ENCODE assay signal across 17 cellular contexts in the genomic region with DNA sequence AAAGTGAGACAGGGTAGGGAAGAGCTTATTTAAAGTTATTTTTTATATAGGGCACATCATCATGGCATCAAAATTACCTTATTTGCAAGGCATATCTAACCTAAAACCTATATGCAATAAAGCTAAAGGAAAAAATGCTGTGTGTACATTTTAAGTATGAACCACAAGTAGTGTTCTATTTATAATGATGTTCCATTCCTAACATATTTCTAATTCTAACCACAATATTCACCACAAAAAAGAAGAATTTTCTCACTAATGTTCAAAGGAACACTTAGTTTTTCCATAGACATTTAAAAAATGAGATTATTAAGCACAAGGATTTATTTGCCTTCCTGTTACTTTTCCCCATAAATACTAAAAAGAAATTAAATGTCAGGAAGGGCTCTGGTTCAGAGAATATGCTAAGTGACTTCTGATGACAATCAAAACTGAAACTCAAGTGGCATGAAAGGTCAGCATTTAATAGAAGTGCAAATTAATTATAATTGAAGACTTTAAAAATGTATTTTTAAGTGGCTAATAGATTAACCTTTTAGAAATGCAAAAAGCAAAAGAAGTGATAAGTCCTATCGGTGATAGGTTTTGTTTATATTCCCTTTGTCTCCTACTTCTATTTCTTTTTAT. TPM values are rescaled to one million over a fixed set of nuclear protein-coding genes. Genes with fewer than 3 reads are reported as not detected.
DNase-seq lines count a peak whose midpoint lies in the region; ATAC-seq and TF ChIP-seq lines count a peak whose summit lies in the region.
"Had no signal": no experiment of that assay in that cellular context is flagged by ENCODE, and none has a peak within 500 bp of the region (broad histone marks: within the 10 kb centered on the region; RNA-seq: fewer than 3 reads in every experiment).

No MANE protein-coding gene starts in this region.

- whole genome bisulfite sequencing in smooth muscle cell (ENCODE audit: low lambda C conversion rate) = 82% methylated on average over 1 of the region's 1 CpG

- H3K4me3 Mint-ChIP-seq in chondrocyte (ENCODE audit: unreplicated experiment) = no peak overlapping the region
- no peak overlapping the region for H3K4me3 Mint-ChIP-seq in activated naive CD8-positive, alpha-beta T cell treated with anti-CD3 and anti-CD28 coated beads, Interleukin-2, amount 50 U/mL, for 24 hours

- no peak overlapping the region for H3K9ac ChIP-seq in smooth muscle cell (ENCODE audit: low read depth)

- TF ChIP-seq CTCF in chondrocyte (IDR thresholded peaks at IDR 0.05) = no peak
- TF ChIP-seq CTCF in smooth muscle cell (IDR thresholded peaks at IDR 0.05; ENCODE audit: borderline replicate concordance, insufficient read depth, poor library complexity, severe bottlenecking) = no peak

- no peaks in the 10 kb centered on the region for H3K27me3 Mint-ChIP-seq in chondrocyte (ENCODE audit: low read depth)
- peaks cover 3% of the 10 kb centered on the region for H3K27me3 Mint-ChIP-seq in activated naive CD8-positive, alpha-beta T cell treated with anti-CD3 and anti-CD28 coated beads, Interleukin-2, amount 50 U/mL, for 24 hours

- H2AFZ ChIP-seq in smooth muscle cell (ENCODE audit: low read depth) = no peak overlapping the region

- DNase-seq in chondrocyte (ENCODE audit: low spot score) (no peak), smooth muscle cell (lab: John Stamatoyannopoulos, UW; ENCODE audit: unreplicated experiment) (no peak), AG20443 (ENCODE audit: low spot score) (no peak)
- no peak for DNase-seq in activated naive CD8-positive, alpha-beta T cell treated with anti-CD3 and anti-CD28 coated beads, Interleukin-2, amount 50 U/mL, for 24 hours
- DNase-seq: activated CD4-positive, alpha-beta T cell treated with anti-CD3 and anti-CD28 coated beads, Interleukin-2, amount 50 U/mL, for 1 hour; activated naive CD4-positive, alpha-beta T cell treated with Interleukin-2 at 50 U/mL for 16 hours; activated T-cell treated with anti-CD3 and anti-CD28 coated beads for 4 hours; esophagus squamous epithelium; Karpas-422; left cardiac atrium; NCI-H2171; NCI-H82; stimulated activated naive CD4-positive, alpha-beta T cell treated with Interleukin-2 at 50 U/mL for 16 hours had no signal

- H3K27ac Mint-ChIP-seq in chondrocyte (ENCODE audit: unreplicated experiment) = peak overlapping the region; percentile 69
- H3K27ac Mint-ChIP-seq in activated naive CD8-positive, alpha-beta T cell treated with anti-CD3 and anti-CD28 coated beads, Interleukin-2, amount 50 U/mL, for 24 hours = no peak overlapping the region

- H3K4me1 ChIP-seq in smooth muscle cell (ENCODE audit: low read depth) = peaks cover 37% of the 10 kb centered on the region
- H3K4me1 ChIP-seq: esophagus squamous epithelium had no signal

- H3K9me3 Mint-ChIP-seq in chondrocyte (ENCODE audit: low read depth) = no peaks in the 10 kb centered on the region
- no peaks in the 10 kb centered on the region for H3K9me3 Mint-ChIP-seq in activated naive CD8-positive, alpha-beta T cell treated with anti-CD3 and anti-CD28 coated beads, Interleukin-2, amount 50 U/mL, for 24 hours

- no peaks in the 10 kb centered on the region for H3K27me3 ChIP-seq in smooth muscle cell (ENCODE audit: low read depth)
- H3K27me3 ChIP-seq: esophagus squamous epithelium, tibial nerve had no signal

- H3K36me3 Mint-ChIP-seq in chondrocyte (ENCODE audit: low read depth) = no peaks in the 10 kb centered on the region
- no peaks in the 10 kb centered on the region for H3K36me3 Mint-ChIP-seq in activated naive CD8-positive, alpha-beta T cell treated with anti-CD3 and anti-CD28 coated beads, Interleukin-2, amount 50 U/mL, for 24 hours (ENCODE audit: low read depth)

- ATAC-seq in GM18909 (IDR thresholded peaks at IDR 0.05; ENCODE audit: poor library complexity, unreplicated experiment) (peak; percentile 48), HG03457 (IDR thresholded peaks at IDR 0.05; ENCODE audit: unreplicated experiment) (peak; percentile 73), HG02973 (IDR thresholded peaks at IDR 0.05; ENCODE audit: unreplicated experiment) (no peak)
- no peak for ATAC-seq in activated naive CD8-positive, alpha-beta T cell treated with anti-CD3 and anti-CD28 coated beads, Interleukin-2, amount 50 U/mL, for 24 hours
- ATAC-seq: left cardiac atrium had no signal

- H3K79me2 ChIP-seq in smooth muscle cell (ENCODE audit: low read depth) = no peaks in the 10 kb centered on the region

- no peaks in the 10 kb centered on the region for H4K20me1 ChIP-seq in smooth muscle cell (ENCODE audit: low read depth)

- peak overlapping the region; percentile 61 for H3K4me2 ChIP-seq in smooth muscle cell

- H3K4me3 ChIP-seq in smooth muscle cell = no peak overlapping the region
- H3K4me3 ChIP-seq: esophagus squamous epithelium, tibial nerve had no signal

- peaks cover 7% of the 10 kb centered on the region for H3F3A ChIP-seq in smooth muscle cell (ENCODE audit: low read depth)

- peaks cover 67% of the 10 kb centered on the region for H3K4me1 Mint-ChIP-seq in chondrocyte (ENCODE audit: low read depth)
- peaks cover 7% of the 10 kb centered on the region for H3K4me1 Mint-ChIP-seq in activated naive CD8-positive, alpha-beta T cell treated with anti-CD3 and anti-CD28 coated beads, Interleukin-2, amount 50 U/mL, for 24 hours

- H3K9me3 ChIP-seq in smooth muscle cell (replicated peaks; ENCODE audit: low read depth) = no peaks in the 10 kb centered on the region
- H3K9me3 ChIP-seq: esophagus squamous epithelium, tibial nerve had no signal

- peak overlapping the region; percentile 35 for H3K27ac ChIP-seq in smooth muscle cell (ENCODE audit: low read depth)
- H3K27ac ChIP-seq: esophagus squamous epithelium, tibial nerve had no signal

- no peaks in the 10 kb centered on the region for H3K36me3 ChIP-seq in smooth muscle cell (ENCODE audit: low read depth)
- H3K36me3 ChIP-seq: esophagus squamous epithelium, tibial nerve had no signal

RNA-seq across cellular contexts. Expression of a gene that starts 25.1 kb away (rescaled TPM):
- total RNA-seq in chondrocyte (1.1 to 1.2 TPM (median 1.2 TPM) in 3 replicates), smooth muscle cell (4.4 and 4.5 TPM in 2 replicates)
- 0.56 and 1.2 TPM in 2 replicates for polyA plus RNA-seq in smooth muscle cell

Comparison
In these comparisons a context has a peak if more than half of its experiments do, and no peak if none do; other contexts are left out.
1. ATAC-seq: peak in GM18909 (single experiment) and HG03457 (single experiment); none in activated naive CD8-positive, alpha-beta T cell treated with anti-CD3 and anti-CD28 coated beads, Interleukin-2, amount 50 U/mL, for 24 hours (single experiment) and HG02973 (single experiment).